8 cellular contexts compared by ENCODE assay signal in genomic region chr1:217333939-217334338, GRCh38.
A peak's percentile ranks its signal among the peaks of the same experiment; 100 is the strongest.
DNase-seq lines count a peak whose midpoint lies in the region; ATAC-seq and TF ChIP-seq lines count a peak whose summit lies in the region.

No MANE protein-coding gene starts in this region.

- H3K4me1 ChIP-seq in ascending aorta = peaks cover 0 to 3% of the 10 kb centered on the region in 2 donors

- H3K27ac ChIP-seq in ascending aorta = no peak overlapping the region

- H3K9me3 ChIP-seq in ascending aorta = no peaks in the 10 kb centered on the region

- DNase-seq in NCI-H1694 (lab: John Stamatoyannopoulos, UW) (peak; percentile 16), NCI-H1694 treated with DMSO at 0.1 percent for 48 hours (lab: John Stamatoyannopoulos, UW) (no peak), LNCaP clone FGC (ENCODE audit: low read depth) (no peak), left kidney (ENCODE audit: low read depth, low spot score) (peak; percentile 65), NCI-H2029 (lab: John Stamatoyannopoulos, UW) (no peak), ascending aorta (ENCODE audit: low spot score in 2 of 2) (no peak)

- no peaks in the 10 kb centered on the region for H3K27me3 ChIP-seq in ascending aorta

- no peaks in the 10 kb centered on the region for H3K36me3 ChIP-seq in ascending aorta

- no peak overlapping the region for H3K4me3 ChIP-seq in LNCaP clone FGC (ENCODE audit: low read depth, low read length)
- H3K4me3 ChIP-seq in WI38 (ENCODE audit: low read depth, low read length) = no peak overlapping the region
- no peak overlapping the region for H3K4me3 ChIP-seq in ascending aorta

- TF ChIP-seq CTCF in LNCaP clone FGC (IDR thresholded peaks at IDR 0.05; ENCODE audit: control insufficient read depth, extremely low read depth, insufficient read depth) (peak; percentile 58), WI38 (IDR thresholded peaks at IDR 0.05; ENCODE audit: low read depth, low read length) (peak; percentile 54), ascending aorta (IDR thresholded peaks at IDR 0.05) (peak in 1 of 3 experiments; percentile 40)

- intact Hi-C loops in ascending aorta (cut with DNase I) = no loop called here

- peak; percentile 81 for ATAC-seq in GM21786 (IDR thresholded peaks at IDR 0.05; ENCODE audit: unreplicated experiment)

Comparison
In these comparisons a context has a peak if more than half of its experiments do, and no peak if none do; other contexts are left out.
1. DNase-seq: peak in NCI-H1694 (single experiment) and left kidney (single experiment); none in NCI-H1694 treated with DMSO at 0.1 percent for 48 hours (single experiment), LNCaP clone FGC (single experiment), NCI-H2029 (single experiment) and ascending aorta (0 of 2).